ENCODE assay signal across 27 cellular contexts in genomic region chr4:153725070-153725810, GRCh38. TPM values are rescaled to one million over a fixed set of nuclear protein-coding genes. Genes with fewer than 3 reads are reported as not detected.
"Had no signal": no experiment of that assay in that cellular context is flagged by ENCODE, and none has a peak within 500 bp of the region (broad histone marks: within the 10 kb centered on the region; RNA-seq: fewer than 3 reads in every experiment).

No MANE protein-coding gene starts in this region.

- H3K4me1 ChIP-seq: body of pancreas, esophagus muscularis mucosa, neural progenitor cell, parathyroid adenoma, psoas muscle, thyroid gland, upper lobe of left lung, vagina had no signal

- DNase-seq: activated CD4-positive, alpha-beta T cell treated with anti-CD3 and anti-CD28 coated beads for 4 hours; activated CD4-positive, alpha-beta T cell treated with anti-CD3 and anti-CD28 coated beads, Interleukin-2, amount 50 U/mL, for 4 hours; activated naive CD4-positive, alpha-beta T cell; activated T-cell treated with anti-CD3 and anti-CD28 coated beads for 4 hours; anterior cingulate cortex; body of pancreas; cortex of kidney; foreskin fibroblast; heart left ventricle; hypothalamus; immature natural killer cell; mesendoderm; natural killer cell; occipital lobe; psoas muscle; spleen; stimulated activated CD4-positive, alpha-beta T cell treated with anti-CD3 and anti-CD28 coated beads, Interleukin-2, amount 100 ng/mL, for 48 hours; SW 1271; T-helper 9 cell; thyroid gland; upper lobe of left lung had no signal

- H3K9me3 ChIP-seq: body of pancreas, esophagus muscularis mucosa, heart left ventricle, psoas muscle, spleen, thyroid gland, upper lobe of left lung, vagina had no signal

- H3K36me3 ChIP-seq: cardiac muscle cell, esophagus muscularis mucosa, heart left ventricle, neural progenitor cell, thyroid gland, upper lobe of left lung, vagina had no signal

- ATAC-seq: body of pancreas, heart left ventricle, natural killer cell, psoas muscle had no signal

- H3K9ac ChIP-seq: neural progenitor cell, parathyroid adenoma had no signal

- H3K4me3 ChIP-seq: body of pancreas, cardiac muscle cell, esophagus muscularis mucosa, heart left ventricle, lung, neural progenitor cell, psoas muscle, spleen, thyroid gland, upper lobe of left lung, vagina had no signal

- H3K27me3 ChIP-seq: body of pancreas, cardiac muscle cell, esophagus muscularis mucosa, heart left ventricle, neural progenitor cell, spleen, thyroid gland, upper lobe of left lung, vagina had no signal

RNA-seq across cellular contexts. Expression of gene RNF175, which starts 34.6 kb away (rescaled TPM):
- total RNA-seq: body of pancreas, psoas muscle, upper lobe of left lung had no signal
